ENCODE assay signal across 8 cellular contexts in the genomic region with DNA sequence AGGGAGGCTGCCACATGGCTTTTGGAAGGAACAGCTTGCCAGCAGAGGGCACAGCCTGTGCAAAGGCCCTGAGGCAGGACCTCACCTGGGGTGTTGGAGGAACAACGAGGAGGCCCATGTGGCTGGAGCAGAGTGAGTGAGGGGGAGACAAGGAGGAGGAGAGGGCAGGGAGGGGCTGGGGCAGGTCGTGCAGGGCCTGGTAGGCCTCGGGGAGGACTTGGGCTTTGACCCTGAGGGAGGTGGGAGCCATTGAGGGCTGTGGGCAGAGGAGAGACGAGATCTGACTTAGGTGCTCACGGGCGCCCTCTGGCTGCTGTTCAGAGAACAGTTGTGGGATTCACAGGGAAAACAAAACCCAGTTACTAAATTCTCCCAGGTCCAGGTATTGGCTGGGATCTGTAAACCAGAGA. TPM values are rescaled to one million over a fixed set of nuclear protein-coding genes. Genes with fewer than 3 reads are reported as not detected.
DNase-seq lines count a peak whose midpoint lies in the region; ATAC-seq and TF ChIP-seq lines count a peak whose summit lies in the region.

No MANE protein-coding gene starts in this region.

- H3K27ac Mint-ChIP-seq in activated CD8-positive, alpha-beta T cell treated with anti-CD3 and anti-CD28 coated beads, Interleukin-2, amount 10 ng/mL, durations not matched to agents 7 days and 5 days: no peak overlapping the region
- no peak overlapping the region for H3K27ac Mint-ChIP-seq in glutamatergic neuron (ENCODE audit: unreplicated experiment)

- no peaks in the 10 kb centered on the region for H3K4me1 Mint-ChIP-seq in activated CD8-positive, alpha-beta T cell treated with anti-CD3 and anti-CD28 coated beads, Interleukin-2, amount 10 ng/mL, durations not matched to agents 7 days and 5 days (ENCODE audit: low read depth)
- peaks cover 5% of the 10 kb centered on the region for H3K4me1 Mint-ChIP-seq in glutamatergic neuron (ENCODE audit: low read depth, unreplicated experiment)

- no peaks in the 10 kb centered on the region for H3K9me3 Mint-ChIP-seq in activated CD8-positive, alpha-beta T cell treated with anti-CD3 and anti-CD28 coated beads, Interleukin-2, amount 10 ng/mL, durations not matched to agents 7 days and 5 days (ENCODE audit: insufficient read depth)
- H3K9me3 Mint-ChIP-seq in glutamatergic neuron (ENCODE audit: unreplicated experiment): peaks cover 3% of the 10 kb centered on the region

- no peak overlapping the region for H3K27ac ChIP-seq in caudate nucleus (ENCODE audit: low read depth, low read length)

- POLR2A ChIA-PET in activated CD8-positive, alpha-beta T cell treated with anti-CD3 and anti-CD28 coated beads, Interleukin-2, amount 10 ng/mL, durations not matched to agents 7 days and 5 days (lab: Charles Lee): no interaction called here

- DNase-seq in COLO829 (ENCODE audit: low spot score): peak; percentile 35
- DNase-seq in HT-29 (ENCODE audit: low spot score): peak; percentile 27
- DNase-seq in activated CD8-positive, alpha-beta T cell treated with anti-CD3 and anti-CD28 coated beads, Interleukin-2, amount 10 ng/mL, durations not matched to agents 7 days and 5 days: peak; percentile 26
- DNase-seq in glutamatergic neuron: peak; percentile 53
- DNase-seq in stimulated activated naive CD4-positive, alpha-beta T cell treated with Interleukin-2 at 50 U/mL for 16 hours (lab: John Stamatoyannopoulos, UW): peak; percentile 11
- no peak for DNase-seq in D341Med (ENCODE audit: low spot score)
- DNase-seq in caudate nucleus (lab: John Stamatoyannopoulos, UW): no peak

- ATAC-seq in activated CD8-positive, alpha-beta T cell treated with anti-CD3 and anti-CD28 coated beads, Interleukin-2, amount 10 ng/mL, durations not matched to agents 7 days and 5 days: no peak
- no peak for ATAC-seq in HG02798 (IDR thresholded peaks at IDR 0.05; ENCODE audit: poor library complexity, unreplicated experiment)

- no peak overlapping the region for H3K4me3 Mint-ChIP-seq in activated CD8-positive, alpha-beta T cell treated with anti-CD3 and anti-CD28 coated beads, Interleukin-2, amount 10 ng/mL, durations not matched to agents 7 days and 5 days
- H3K4me3 Mint-ChIP-seq in glutamatergic neuron (ENCODE audit: unreplicated experiment): no peak overlapping the region

- no peaks in the 10 kb centered on the region for H3K36me3 Mint-ChIP-seq in activated CD8-positive, alpha-beta T cell treated with anti-CD3 and anti-CD28 coated beads, Interleukin-2, amount 10 ng/mL, durations not matched to agents 7 days and 5 days (ENCODE audit: low read depth)
- peaks cover 10% of the 10 kb centered on the region for H3K36me3 Mint-ChIP-seq in glutamatergic neuron (ENCODE audit: unreplicated experiment)

- TF ChIP-seq CTCF in glutamatergic neuron (IDR thresholded peaks at IDR 0.05; ENCODE audit: partially characterized antibody, unreplicated experiment): peak; percentile 63

- H3K27me3 Mint-ChIP-seq in activated CD8-positive, alpha-beta T cell treated with anti-CD3 and anti-CD28 coated beads, Interleukin-2, amount 10 ng/mL, durations not matched to agents 7 days and 5 days (ENCODE audit: low read depth): peaks cover 4% of the 10 kb centered on the region
- H3K27me3 Mint-ChIP-seq in glutamatergic neuron (ENCODE audit: unreplicated experiment): peaks cover 4% of the 10 kb centered on the region

- CTCF ChIA-PET in activated CD8-positive, alpha-beta T cell treated with anti-CD3 and anti-CD28 coated beads, Interleukin-2, amount 10 ng/mL, durations not matched to agents 7 days and 5 days (lab: Charles Lee): interaction anchor here (1.3 kb wide), 1 partner anchor 28 kb away, joined by 3 read pairs; no protein-coding TSS in a partner anchor

RNA-seq across cellular contexts. Expression of a gene that starts 25.2 kb away (rescaled TPM):
- total RNA-seq in HT-29 (2014; rRNA removed; shearing (Covaris generic)): not detected in 2 replicates
- not detected for total RNA-seq in activated CD8-positive, alpha-beta T cell treated with anti-CD3 and anti-CD28 coated beads, Interleukin-2, amount 10 ng/mL, durations not matched to agents 7 days and 5 days
- not detected for total RNA-seq in glutamatergic neuron (ENCODE audit: unreplicated experiment)

Comparison
In these comparisons a context has a peak if more than half of its experiments do, and no peak if none do; other contexts are left out.
1. DNase-seq: peak in COLO829 (single experiment), HT-29 (single experiment), activated CD8-positive, alpha-beta T cell treated with anti-CD3 and anti-CD28 coated beads, Interleukin-2, amount 10 ng/mL, durations not matched to agents 7 days and 5 days (single experiment), glutamatergic neuron (single experiment) and stimulated activated naive CD4-positive, alpha-beta T cell treated with Interleukin-2 at 50 U/mL for 16 hours (single experiment); none in D341Med (single experiment) and caudate nucleus (0 of 61).